Comparison of ENCODE assay signal across 8 cellular contexts in genomic region chr14:77033622-77034521, GRCh38. TPM values are rescaled to one million over a fixed set of nuclear protein-coding genes. Genes with fewer than 3 reads are reported as not detected.
DNase-seq lines count a peak whose midpoint lies in the region; ATAC-seq and TF ChIP-seq lines count a peak whose summit lies in the region.

No MANE protein-coding gene starts in this region.

- peak; percentile 77 for ATAC-seq in GM18907 (IDR thresholded peaks at IDR 0.05; ENCODE audit: unreplicated experiment)
- ATAC-seq in HG03103 (IDR thresholded peaks at IDR 0.05; ENCODE audit: low read depth, unreplicated experiment), result peak; percentile 53

- DNase-seq in AG09309 (ENCODE audit: low read depth) (no peak), NCI-H2227 (lab: John Stamatoyannopoulos, UW; ENCODE audit: unreplicated experiment) (peak; percentile 83), dedifferentiated amniotic fluid mesenchymal stem cell (ENCODE audit: extremely low spot score) (peak; percentile 84), lower leg skin (ENCODE audit: low spot score in 2 of 2) (peak; percentile 83 to 97)
- peak; percentile 73 to 85 for DNase-seq in activated CD4-positive, alpha-beta T cell treated with anti-CD3 and anti-CD28 coated beads for 4 hours
- DNase-seq in stimulated activated CD4-positive, alpha-beta T cell treated with anti-CD3 and anti-CD28 coated beads, TNF-alpha, amount 100 ng/mL, for 24 hours (ENCODE audit: low read depth in 3 of 3), result peak; percentile 61 to 87 (median 65)

- TF ChIP-seq CTCF in AG09309 (IDR thresholded peaks at IDR 0.05; ENCODE audit: control insufficient read depth, insufficient read depth, low read depth, low read length, missing control alignments) (no peak), lower leg skin (IDR thresholded peaks at IDR 0.05) (no peak)

- TF ChIP-seq POLR2A in lower leg skin (IDR thresholded peaks at IDR 0.05), result peak in 1 of 2 donors; percentile 34

- H3K4me3 ChIP-seq in AG09309 (ENCODE audit: control insufficient read depth, low read depth, low read length), result peak overlapping the region; percentile 53
- peak overlapping the region; percentile 19 for H3K4me3 ChIP-seq in lower leg skin (ENCODE audit: low read depth, poor library complexity, severe bottlenecking)

- intact Hi-C loops in lower leg skin (cut with DNase I; ENCODE audit: low total_unique reads), result no loop called here

- WGBS in lower leg skin, 2 donors, result 1% methylated on average over 35 to 36 of the region's 36 CpGs

RNA-seq across cellular contexts. Expression of gene IRF2BPL, which starts 5.4 kb away (rescaled TPM):
- 100 to 1,000 TPM in 1 of 4 donors, 10 to 100 TPM in 3; 64.5 to 100 (median 94.0) TPM for total RNA-seq in lower leg skin
